ENCODE assay signal across 24 cellular contexts in the genomic region with DNA sequence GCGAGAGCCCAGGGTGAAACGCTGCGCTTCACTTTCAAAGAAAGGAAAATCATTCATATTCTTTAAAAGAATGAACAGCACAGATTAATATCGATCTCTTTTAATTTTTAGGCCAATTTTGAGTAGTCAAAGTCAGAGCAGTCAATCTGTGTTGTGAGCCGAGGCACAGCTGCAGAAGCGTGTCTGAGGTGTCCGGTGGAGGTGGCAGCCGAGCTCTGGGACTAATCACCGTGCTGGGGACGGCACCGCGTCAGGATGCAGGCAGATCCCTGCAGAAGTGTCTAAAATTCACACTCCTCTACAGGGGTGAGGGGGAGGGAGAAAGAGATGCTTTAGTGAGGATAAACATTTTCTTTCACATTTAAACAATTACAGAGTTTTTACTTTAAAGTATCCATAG. TPM values are rescaled to one million over a fixed set of nuclear protein-coding genes. Genes with fewer than 3 reads are reported as not detected.
"Had no signal": no experiment of that assay in that cellular context is flagged by ENCODE, and none has a peak within 500 bp of the region (broad histone marks: within the 10 kb centered on the region; RNA-seq: fewer than 3 reads in every experiment).

No MANE protein-coding gene starts in this region.

- DNase-seq: activated CD4-positive, alpha-beta T cell treated with anti-CD3 and anti-CD28 coated beads for 48 hours; activated CD4-positive, alpha-beta T cell treated with anti-CD3 and anti-CD28 coated beads, Interleukin-2, amount 50 U/mL, for 4 hours; activated CD4-positive, CD25-positive, alpha-beta regulatory T cell treated with anti-CD3 and anti-CD28 coated beads, Interleukin-2, amount 50 U/mL, for 72 hours; activated gamma-delta T cell treated with Interleukin-2 at 50 U/mL for 16 hours; activated naive CD4-positive, alpha-beta T cell treated with anti-CD3 and anti-CD28 coated beads, Interleukin-2, amount 10 ng/mL, durations not matched to agents 7 days and 5 days; activated naive CD8-positive, alpha-beta T cell treated with anti-CD3 and anti-CD28 coated beads for 36 hours; activated T-cell treated with anti-CD3 and anti-CD28 coated beads for 4 hours; activated T-cell treated with anti-CD3 and anti-CD28 coated beads, Interleukin-2, amount 50 U/mL, for 48 hours; brain microvascular endothelial cell; Kasumi-1; NCI-H1105 treated with DMSO at 0.1 percent for 48 hours; NCI-H1436 treated with DMSO at 0.1 percent for 48 hours; NCI-H187; NCI-H2081; NCI-H2227 treated with DMSO at 0.1 percent for 48 hours; NCI-H69; SIG-M5; T-helper 17 cell had no signal

- H3K27ac Mint-ChIP-seq: activated naive CD4-positive, alpha-beta T cell treated with anti-CD3 and anti-CD28 coated beads, Interleukin-2, amount 10 ng/mL, durations not matched to agents 7 days and 5 days; activated naive CD8-positive, alpha-beta T cell treated with anti-CD3 and anti-CD28 coated beads for 36 hours; activated T-helper 2 cell treated with anti-CD3 and anti-CD28 coated beads, Interferon-gamma antibody, Interleukin-2, Interleukin-4, amounts not matched to agents 10 μg/mL and 5 μg/mL and 100 μg/mL, durations not matched to agents 14 hours and 24 hours and 36 hours; T-helper 17 cell had no signal

- H3K27me3 Mint-ChIP-seq: activated naive CD8-positive, alpha-beta T cell treated with anti-CD3 and anti-CD28 coated beads for 36 hours had no signal

- H3K4me3 ChIP-seq: cardiac muscle cell, K562 had no signal

- H3K36me3 ChIP-seq: brain microvascular endothelial cell, cardiac muscle cell had no signal

- H3K4me3 Mint-ChIP-seq: activated naive CD4-positive, alpha-beta T cell treated with anti-CD3 and anti-CD28 coated beads, Interleukin-2, amount 10 ng/mL, durations not matched to agents 7 days and 5 days; activated naive CD8-positive, alpha-beta T cell treated with anti-CD3 and anti-CD28 coated beads for 36 hours; T-helper 17 cell had no signal

- H3K36me3 Mint-ChIP-seq: activated naive CD4-positive, alpha-beta T cell treated with anti-CD3 and anti-CD28 coated beads, Interleukin-2, amount 10 ng/mL, durations not matched to agents 7 days and 5 days; activated naive CD8-positive, alpha-beta T cell treated with anti-CD3 and anti-CD28 coated beads for 36 hours had no signal

- H3K27me3 ChIP-seq: brain microvascular endothelial cell, cardiac muscle cell had no signal

- H3K27ac ChIP-seq: brain microvascular endothelial cell, cardiac muscle cell had no signal

RNA-seq across cellular contexts. Expression of gene TFF1, which starts 4.1 kb away (rescaled TPM):
- total RNA-seq: activated CD8-positive, alpha-beta memory T cell treated with anti-CD3 and anti-CD28 coated beads for 36 hours; activated naive CD8-positive, alpha-beta T cell treated with anti-CD3 and anti-CD28 coated beads for 36 hours; cardiac muscle cell; NCI-H460; RPMI7951; T-helper 17 cell had no signal

RNA-seq across cellular contexts. Expression of gene TFF2, which starts 11.4 kb away (rescaled TPM):
- total RNA-seq: activated CD8-positive, alpha-beta memory T cell treated with anti-CD3 and anti-CD28 coated beads for 36 hours; activated naive CD8-positive, alpha-beta T cell treated with anti-CD3 and anti-CD28 coated beads for 36 hours; activated T-helper 2 cell treated with anti-CD3 and anti-CD28 coated beads, Interferon-gamma antibody, Interleukin-2, Interleukin-4, amounts not matched to agents 10 μg/mL and 5 μg/mL and 100 μg/mL, durations not matched to agents 14 hours and 24 hours and 36 hours; cardiac muscle cell; K562; NCI-H460; RPMI7951; T-helper 17 cell had no signal

RNA-seq across cellular contexts. Expression of gene TMPRSS3, which starts 33.7 kb away (rescaled TPM):
- total RNA-seq: cardiac muscle cell, K562, RPMI7951 had no signal

RNA-seq across cellular contexts. Expression of gene UBASH3A, which starts 41.5 kb away (rescaled TPM):
- total RNA-seq: cardiac muscle cell, NCI-H460, RPMI7951 had no signal

RNA-seq across cellular contexts. Expression of gene TFF3, which starts 47.0 kb away (rescaled TPM):
- total RNA-seq: activated CD8-positive, alpha-beta memory T cell treated with anti-CD3 and anti-CD28 coated beads for 36 hours; activated naive CD8-positive, alpha-beta T cell treated with anti-CD3 and anti-CD28 coated beads for 36 hours; activated T-helper 2 cell treated with anti-CD3 and anti-CD28 coated beads, Interferon-gamma antibody, Interleukin-2, Interleukin-4, amounts not matched to agents 10 μg/mL and 5 μg/mL and 100 μg/mL, durations not matched to agents 14 hours and 24 hours and 36 hours; cardiac muscle cell; NCI-H460; T-helper 17 cell had no signal
